13 cellular contexts compared by ENCODE assay signal in genomic region chr9:137691648-137692357, GRCh38.
DNase-seq lines count a peak whose midpoint lies in the region; ATAC-seq lines count a peak whose summit lies in the region.
"Had no signal": no experiment of that assay in that cellular context is flagged by ENCODE, and none has a peak within 500 bp of the region (broad histone marks: within the 10 kb centered on the region; RNA-seq: fewer than 3 reads in every experiment).

No MANE protein-coding gene starts in this region.

- ATAC-seq in HG03442 (IDR thresholded peaks at IDR 0.05; ENCODE audit: unreplicated experiment) = no peak
- ATAC-seq: A549, left colon had no signal

- peak; percentile 17 for DNase-seq in NCI-H2227 (lab: John Stamatoyannopoulos, UW; ENCODE audit: unreplicated experiment)
- no peak for DNase-seq in NCI-H2227 treated with DMSO at 0.1 percent for 48 hours (lab: John Stamatoyannopoulos, UW)
- DNase-seq in NOMO-1 (lab: John Stamatoyannopoulos, UW; ENCODE audit: unreplicated experiment in 2 of 2) = peak; percentile 49 to 68
- DNase-seq in dermis blood vessel endothelial cell = peak; percentile 60
- peak; percentile 53 for DNase-seq in pons (ENCODE audit: low spot score)
- DNase-seq in iPS-NIHi7 (ENCODE audit: extremely low spot score) = no peak
- no peak for DNase-seq in NK-92 (lab: John Stamatoyannopoulos, UW; ENCODE audit: unreplicated experiment)
- DNase-seq: H9, left colon, MG63, OCI-M1 had no signal

Comparison
In these comparisons a context has a peak if more than half of its experiments do, and no peak if none do; other contexts are left out.
1. DNase-seq: peak in NCI-H2227 (single experiment), NOMO-1 (2 of 2), dermis blood vessel endothelial cell (single experiment) and pons (single experiment); none in NCI-H2227 treated with DMSO at 0.1 percent for 48 hours (single experiment), iPS-NIHi7 (single experiment) and NK-92 (single experiment).